ENCODE assay signal across 1 cellular context in genomic region chr16:11896776-11897175, GRCh38.
TF ChIP-seq lines count a peak whose summit lies in the region.

No MANE protein-coding gene starts in this region.

TF ChIP-seq in GM23338, 12 proteins besides CTCF, POLR2A, EP300 and RAD21 (continued from another document):
- TF ChIP-seq POLR2AphosphoS5 (IDR thresholded peaks at IDR 0.05; ENCODE audit: low read depth) (no peak), REST (IDR thresholded peaks at IDR 0.05; ENCODE audit: unreplicated experiment) (no peak)
